8 cellular contexts compared by ENCODE assay signal in the genomic region with DNA sequence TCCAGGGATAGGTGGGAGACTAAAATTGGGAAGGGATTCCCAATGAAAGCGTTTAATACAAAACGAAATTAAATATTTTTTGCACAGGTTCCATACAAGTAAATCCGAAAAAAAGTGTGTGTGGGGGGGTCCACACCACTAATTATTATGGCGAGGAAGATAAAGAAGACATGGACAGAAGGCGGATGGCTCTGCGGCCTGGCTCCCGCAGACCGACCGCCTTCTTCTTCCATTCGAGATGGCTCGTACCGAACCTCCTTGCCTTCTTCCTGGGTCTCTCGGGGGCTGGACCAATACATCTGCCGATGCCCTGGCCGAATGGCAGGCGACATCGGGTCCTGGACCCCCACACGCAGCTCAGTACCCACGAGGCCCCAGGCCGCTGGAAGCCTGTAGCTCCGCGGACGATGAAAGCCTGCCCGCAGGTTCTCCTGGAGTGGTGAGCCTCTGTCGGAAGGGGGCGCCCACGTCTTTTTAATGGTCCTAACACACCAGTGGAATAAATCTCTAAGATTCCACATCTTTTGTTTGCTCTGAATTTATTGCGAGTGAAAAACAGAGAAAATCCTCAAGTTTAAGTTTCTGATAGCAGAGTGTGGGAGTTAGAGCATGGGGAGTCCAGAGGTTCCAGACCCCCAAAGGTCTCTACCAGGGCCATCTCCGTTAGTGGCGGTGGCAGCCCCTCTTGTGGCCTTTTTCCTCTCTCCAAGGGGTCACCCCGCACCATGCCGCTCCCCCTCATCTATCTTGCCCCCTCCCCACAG. TPM values are rescaled to one million over a fixed set of nuclear protein-coding genes. Genes with fewer than 3 reads are reported as not detected.
DNase-seq lines count a peak whose midpoint lies in the region; ATAC-seq and TF ChIP-seq lines count a peak whose summit lies in the region.

No MANE protein-coding gene starts in this region.

- H3K27ac ChIP-seq in HEK293 (ENCODE audit: extremely low read depth, low read depth, low read length): no peak overlapping the region

- peaks cover 25% of the 10 kb centered on the region for H3K4me1 Mint-ChIP-seq in activated CD8-positive, alpha-beta memory T cell treated with anti-CD3 and anti-CD28 coated beads, Interleukin-2, amount 10 ng/mL, durations not matched to agents 7 days and 5 days
- H3K4me1 Mint-ChIP-seq in endothelial cell (ENCODE audit: unreplicated experiment): peaks cover 24% of the 10 kb centered on the region

- peaks cover 0 to 22% of the 10 kb centered on the region in 2 experiments; a peak in 1 of 3 replicates for H3K36me3 ChIP-seq in HEK293 (ENCODE audit: control insufficient read depth in 2 of 2, insufficient read depth in 1 of 2, low read length in 2 of 2)

- POLR2A ChIA-PET in HEK293 (lab: Yijun Ruan, JAX): interaction anchor here (1.2 to 2.3 kb wide), 2 partner anchors 10 to 67 kb away, joined by 3 to 8 read pairs; no protein-coding TSS in a partner anchor

- no peaks in the 10 kb centered on the region for H3K9me3 Mint-ChIP-seq in activated CD8-positive, alpha-beta memory T cell treated with anti-CD3 and anti-CD28 coated beads, Interleukin-2, amount 10 ng/mL, durations not matched to agents 7 days and 5 days (ENCODE audit: low read depth)
- no peaks in the 10 kb centered on the region for H3K9me3 Mint-ChIP-seq in endothelial cell (ENCODE audit: unreplicated experiment)

- peaks cover 96% of the 10 kb centered on the region for H3K27me3 Mint-ChIP-seq in activated CD8-positive, alpha-beta memory T cell treated with anti-CD3 and anti-CD28 coated beads, Interleukin-2, amount 10 ng/mL, durations not matched to agents 7 days and 5 days
- peaks cover 43% of the 10 kb centered on the region for H3K27me3 Mint-ChIP-seq in endothelial cell (ENCODE audit: unreplicated experiment)

- H3K27ac Mint-ChIP-seq in activated CD8-positive, alpha-beta memory T cell treated with anti-CD3 and anti-CD28 coated beads, Interleukin-2, amount 10 ng/mL, durations not matched to agents 7 days and 5 days: peak overlapping the region; percentile 77
- no peak overlapping the region for H3K27ac Mint-ChIP-seq in endothelial cell (ENCODE audit: unreplicated experiment)

- H3K4me1 ChIP-seq in HEK293 (ENCODE audit: control insufficient read depth, insufficient read depth, low read length): peaks cover 3% of the 10 kb centered on the region

- TF ChIP-seq CTCF in HEK293 (tag by site-specific recombination; IDR thresholded peaks at IDR 0.05) (peak; percentile 56), endothelial cell (IDR thresholded peaks at IDR 0.05; ENCODE audit: unreplicated experiment) (peak; percentile 47)

- H3K4me3 ChIP-seq in HEK293 (ENCODE audit: low read depth, low read length): no peak overlapping the region

- H3K4me3 Mint-ChIP-seq in activated CD8-positive, alpha-beta memory T cell treated with anti-CD3 and anti-CD28 coated beads, Interleukin-2, amount 10 ng/mL, durations not matched to agents 7 days and 5 days: peak overlapping the region; percentile 12
- H3K4me3 Mint-ChIP-seq in endothelial cell (ENCODE audit: unreplicated experiment): no peak overlapping the region

- peaks cover 3% of the 10 kb centered on the region for H3K36me3 Mint-ChIP-seq in activated CD8-positive, alpha-beta memory T cell treated with anti-CD3 and anti-CD28 coated beads, Interleukin-2, amount 10 ng/mL, durations not matched to agents 7 days and 5 days
- no peaks in the 10 kb centered on the region for H3K36me3 Mint-ChIP-seq in endothelial cell (ENCODE audit: low read depth, unreplicated experiment)

- DNase-seq in Ammon's horn (ENCODE audit: low spot score) (peak; percentile 68), NOMO-1 treated with DMSO at 0.1 percent for 48 hours (lab: John Stamatoyannopoulos, UW; ENCODE audit: unreplicated experiment) (peak; percentile 66), endothelial cell (ENCODE audit: low spot score) (peak; percentile 87), myocyte (ENCODE audit: low read depth) (peak; percentile 81)
- peak; percentile 87 for DNase-seq in activated CD8-positive, alpha-beta memory T cell treated with anti-CD3 and anti-CD28 coated beads, Interleukin-2, amount 10 ng/mL, durations not matched to agents 7 days and 5 days
- DNase-seq in stimulated activated CD8-positive, alpha-beta memory T cell treated with anti-CD3 and anti-CD28 coated beads, Interleukin-4, amount 100 ng/mL, for 48 hours: peak; percentile 89

- CTCF ChIA-PET in HEK293 (lab: Yijun Ruan, JAX): interaction anchor here (0.5 to 14.1 kb wide), 60 partner anchors 9 to 570 kb away, joined by 3 to 246 read pairs (median 4); a partner anchor contains a TSS
- CTCF ChIA-PET in activated CD8-positive, alpha-beta memory T cell treated with anti-CD3 and anti-CD28 coated beads, Interleukin-2, amount 10 ng/mL, durations not matched to agents 7 days and 5 days (lab: Charles Lee): interaction anchor here (0.6 to 4.6 kb wide), 53 partner anchors 9 to 618 kb away, joined by 3 to 56 read pairs (median 5); a partner anchor contains a TSS

- H3K9me3 ChIP-seq in HEK293 (ENCODE audit: control insufficient read depth, insufficient read depth, low read depth, low read length): no peaks in the 10 kb centered on the region

- ATAC-seq in activated CD8-positive, alpha-beta memory T cell treated with anti-CD3 and anti-CD28 coated beads, Interleukin-2, amount 10 ng/mL, durations not matched to agents 7 days and 5 days: peak; percentile 75
- no peak for ATAC-seq in HG02642 (IDR thresholded peaks at IDR 0.05; ENCODE audit: poor library complexity, unreplicated experiment)

TF ChIP-seq in HEK293, 187 proteins besides CTCF, POLR2A, EP300 and RAD21 (continues in another document):
- TF ChIP-seq ZXDB (tag by site-specific recombination; IDR thresholded peaks at IDR 0.05) (no peak), PRDM1 (tag by site-specific recombination; IDR thresholded peaks at IDR 0.05) (no peak), TRIM28 (IDR thresholded peaks at IDR 0.05; ENCODE audit: borderline replicate concordance, low read length) (no peak), ZNF514 (tag by site-specific recombination; IDR thresholded peaks at IDR 0.05) (no peak), ZNF670 (tag by site-specific recombination; IDR thresholded peaks at IDR 0.05; ENCODE audit: low read depth) (no peak), ZNF223 (tag by site-specific recombination; IDR thresholded peaks at IDR 0.05) (no peak), ZSCAN16 (tag by site-specific recombination; IDR thresholded peaks at IDR 0.05) (no peak), ZNF654 (tag by site-specific recombination; IDR thresholded peaks at IDR 0.05; ENCODE audit: low read depth) (peak; percentile 90), ZNF626 (tag by site-specific recombination; IDR thresholded peaks at IDR 0.05) (no peak), FEZF1 (tag by site-specific recombination; IDR thresholded peaks at IDR 0.05) (no peak), ZSCAN30 (tag by site-specific recombination; IDR thresholded peaks at IDR 0.05) (0 out of 2 replicates have a peak, but pooled peaks have one; percentile 42), ZNF324 (tag by site-specific recombination; IDR thresholded peaks at IDR 0.05) (no peak), ZNF792 (tag by site-specific recombination; IDR thresholded peaks at IDR 0.05) (no peak)
- TF ChIP-seq, protein P1, sequence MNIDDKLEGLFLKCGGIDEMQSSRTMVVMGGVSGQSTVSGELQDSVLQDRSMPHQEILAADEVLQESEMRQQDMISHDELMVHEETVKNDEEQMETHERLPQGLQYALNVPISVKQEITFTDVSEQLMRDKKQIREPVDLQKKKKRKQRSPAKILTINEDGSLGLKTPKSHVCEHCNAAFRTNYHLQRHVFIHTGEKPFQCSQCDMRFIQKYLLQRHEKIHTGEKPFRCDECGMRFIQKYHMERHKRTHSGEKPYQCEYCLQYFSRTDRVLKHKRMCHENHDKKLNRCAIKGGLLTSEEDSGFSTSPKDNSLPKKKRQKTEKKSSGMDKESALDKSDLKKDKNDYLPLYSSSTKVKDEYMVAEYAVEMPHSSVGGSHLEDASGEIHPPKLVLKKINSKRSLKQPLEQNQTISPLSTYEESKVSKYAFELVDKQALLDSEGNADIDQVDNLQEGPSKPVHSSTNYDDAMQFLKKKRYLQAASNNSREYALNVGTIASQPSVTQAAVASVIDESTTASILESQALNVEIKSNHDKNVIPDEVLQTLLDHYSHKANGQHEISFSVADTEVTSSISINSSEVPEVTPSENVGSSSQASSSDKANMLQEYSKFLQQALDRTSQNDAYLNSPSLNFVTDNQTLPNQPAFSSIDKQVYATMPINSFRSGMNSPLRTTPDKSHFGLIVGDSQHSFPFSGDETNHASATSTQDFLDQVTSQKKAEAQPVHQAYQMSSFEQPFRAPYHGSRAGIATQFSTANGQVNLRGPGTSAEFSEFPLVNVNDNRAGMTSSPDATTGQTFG (tag by site-specific recombination; IDR thresholded peaks at IDR 0.05; ENCODE audit: borderline replicate concordance): no peak
- TF ChIP-seq, protein P2, sequence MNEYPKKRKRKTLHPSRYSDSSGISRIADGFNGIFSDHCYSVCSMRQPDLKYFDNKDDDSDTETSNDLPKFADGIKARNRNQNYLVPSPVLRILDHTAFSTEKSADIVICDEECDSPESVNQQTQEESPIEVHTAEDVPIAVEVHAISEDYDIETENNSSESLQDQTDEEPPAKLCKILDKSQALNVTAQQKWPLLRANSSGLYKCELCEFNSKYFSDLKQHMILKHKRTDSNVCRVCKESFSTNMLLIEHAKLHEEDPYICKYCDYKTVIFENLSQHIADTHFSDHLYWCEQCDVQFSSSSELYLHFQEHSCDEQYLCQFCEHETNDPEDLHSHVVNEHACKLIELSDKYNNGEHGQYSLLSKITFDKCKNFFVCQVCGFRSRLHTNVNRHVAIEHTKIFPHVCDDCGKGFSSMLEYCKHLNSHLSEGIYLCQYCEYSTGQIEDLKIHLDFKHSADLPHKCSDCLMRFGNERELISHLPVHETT (tag by site-specific recombination; IDR thresholded peaks at IDR 0.05): no peak

RNA-seq across cellular contexts. Expression of a gene that starts 1.4 kb away (rescaled TPM):
- not detected for total RNA-seq in activated CD8-positive, alpha-beta memory T cell treated with anti-CD3 and anti-CD28 coated beads, Interleukin-2, amount 10 ng/mL, durations not matched to agents 7 days and 5 days
- total RNA-seq in endothelial cell (ENCODE audit: unreplicated experiment): not detected
- total RNA-seq in myocyte: not detected in 2 replicates
- not detected for polyA plus RNA-seq in myocyte (2012)

RNA-seq across cellular contexts. Expression of a gene that starts 2.1 kb away (rescaled TPM):
- total RNA-seq in activated CD8-positive, alpha-beta memory T cell treated with anti-CD3 and anti-CD28 coated beads, Interleukin-2, amount 10 ng/mL, durations not matched to agents 7 days and 5 days: not detected
- total RNA-seq in endothelial cell (ENCODE audit: unreplicated experiment): not detected
- total RNA-seq in myocyte: not detected in 2 replicates
- not detected for polyA plus RNA-seq in myocyte (2012)

RNA-seq across cellular contexts. Expression of a gene that starts 4.1 kb away (rescaled TPM):
- not detected for total RNA-seq in activated CD8-positive, alpha-beta memory T cell treated with anti-CD3 and anti-CD28 coated beads, Interleukin-2, amount 10 ng/mL, durations not matched to agents 7 days and 5 days
- total RNA-seq in endothelial cell (ENCODE audit: unreplicated experiment) (not detected), myocyte (1.3 and 1.5 TPM in 2 replicates)
- polyA plus RNA-seq in myocyte (2012): 0.93 TPM
